In the genomic region with DNA sequence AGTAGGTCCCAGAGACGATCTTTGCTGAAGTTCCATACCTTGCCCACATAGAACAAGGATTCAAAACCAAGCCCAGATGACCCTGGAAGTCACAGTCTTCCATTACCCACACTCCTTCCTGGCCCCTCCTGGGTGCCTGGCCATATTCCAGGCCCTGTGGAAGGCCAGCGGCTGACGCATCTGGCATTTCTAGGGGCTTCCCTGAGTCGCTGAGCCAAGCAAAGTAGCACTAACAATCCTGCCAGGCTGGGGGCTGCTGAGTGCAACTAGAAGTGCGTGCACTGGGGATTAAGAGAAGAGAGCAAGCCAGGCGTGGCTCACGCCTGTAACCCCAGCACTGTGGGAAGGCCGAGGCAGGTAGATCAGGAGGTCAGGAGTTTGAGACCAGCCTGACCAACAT, we compare ENCODE assay signal across 24 cellular contexts.
DNase-seq lines count a peak whose midpoint lies in the region; ATAC-seq and TF ChIP-seq lines count a peak whose summit lies in the region.
"Had no signal": no experiment of that assay in that cellular context is flagged by ENCODE, and none has a peak within 500 bp of the region (broad histone marks: within the 10 kb centered on the region; RNA-seq: fewer than 3 reads in every experiment).

No MANE protein-coding gene starts in this region.

- 25 to 32% methylated on average over 8 of the region's 8 CpGs for WGBS in aorta, 2 donors

- in situ Hi-C loops in astrocyte of the spinal cord (cut with HindIII; ENCODE audit: low sequenced_read_pairs), result no loop called here

- no peaks in the 10 kb centered on the region for H3K27me3 ChIP-seq in aorta (ENCODE audit: control insufficient read depth in 1 of 2, insufficient read depth in 2 of 2, low read length in 1 of 2)
- H3K27me3 ChIP-seq: ascending aorta, dorsolateral prefrontal cortex, heart right ventricle, right lobe of liver had no signal

- no peaks in the 10 kb centered on the region for H3K36me3 ChIP-seq in aorta (ENCODE audit: control insufficient read depth in 1 of 2, insufficient read depth in 2 of 2, low read length in 1 of 2)
- H3K36me3 ChIP-seq: ascending aorta, heart right ventricle, right lobe of liver had no signal

- no peaks in the 10 kb centered on the region for H3K4me1 ChIP-seq in aorta (ENCODE audit: control insufficient read depth in 1 of 2, insufficient read depth in 2 of 2, low read length in 2 of 2)
- H3K4me1 ChIP-seq: ascending aorta had no signal

- H3K27ac ChIP-seq in aorta (ENCODE audit: low read depth in 1 of 2, low read length in 2 of 2), result no peak overlapping the region
- H3K27ac ChIP-seq: 22Rv1, ascending aorta, dorsolateral prefrontal cortex, heart right ventricle, right lobe of liver had no signal

- intact Hi-C loops in aorta (cut with DNase I), result no loop called here

- H3K4me3 ChIP-seq in astrocyte of the spinal cord (ENCODE audit: low read depth, low read length) (no peak overlapping the region), aorta (ENCODE audit: low read length in 2 of 2) (no peak overlapping the region)
- H3K4me3 ChIP-seq: ascending aorta, dorsolateral prefrontal cortex, heart right ventricle, right lobe of liver had no signal

- no peaks in the 10 kb centered on the region for H3K9me3 ChIP-seq in aorta (ENCODE audit: control insufficient read depth, low read length)
- H3K9me3 ChIP-seq: ascending aorta, heart right ventricle, right lobe of liver had no signal

- ATAC-seq in aorta (ENCODE audit: low FRiP score) (no peak), GM21423 (IDR thresholded peaks at IDR 0.05; ENCODE audit: unreplicated experiment) (no peak)
- ATAC-seq: heart right ventricle, right lobe of liver had no signal

- peak; percentile 9 for DNase-seq in NCI-H82 (lab: John Stamatoyannopoulos, UW)
- DNase-seq in NCI-H82 treated with DMSO at 0.1 percent for 48 hours (lab: John Stamatoyannopoulos, UW; ENCODE audit: unreplicated experiment), result no peak
- peak; percentile 56 for DNase-seq in astrocyte of the spinal cord (ENCODE audit: low read depth, low spot score)
- peak; percentile 9 for DNase-seq in fibroblast of the conjunctiva (ENCODE audit: low read depth)
- DNase-seq in aorta, result peak; percentile 62 to 75
- no peak for DNase-seq in NCI-H1105 (lab: John Stamatoyannopoulos, UW)
- no peak for DNase-seq in NCI-H345 (lab: John Stamatoyannopoulos, UW)
- DNase-seq: activated CD8-positive, alpha-beta memory T cell treated with anti-CD3 and anti-CD28 coated beads for 24 hours; activated effector memory CD4-positive, alpha-beta T cell treated with Interleukin-2 at 50 U/mL for 16 hours; CD4-positive, CD25-positive, alpha-beta regulatory T cell; cerebellar nuclear complex; dorsolateral prefrontal cortex; foreskin melanocyte; heart right ventricle; left cardiac atrium; NCI-H1092 treated with DMSO at 0.1 percent for 48 hours; NCI-H2029; NCI-H774; OCI-M1; right lobe of liver; stimulated activated naive CD4-positive, alpha-beta T cell treated with Interleukin-2 at 50 U/mL for 16 hours had no signal

- TF ChIP-seq CTCF in astrocyte of the spinal cord (IDR thresholded peaks at IDR 0.05; ENCODE audit: low read depth, low read length), result no peak

Comparison
In these comparisons a context has a peak if more than half of its experiments do, and no peak if none do; other contexts are left out.
1. DNase-seq: peak in NCI-H82 (single experiment), astrocyte of the spinal cord (single experiment), fibroblast of the conjunctiva (single experiment) and aorta (2 of 2); none in NCI-H82 treated with DMSO at 0.1 percent for 48 hours (single experiment), NCI-H1105 (single experiment) and NCI-H345 (single experiment).